ENCODE assay signal across 22 cellular contexts in genomic region chr19:43318203-43318602, GRCh38. TPM values are rescaled to one million over a fixed set of nuclear protein-coding genes. Genes with fewer than 3 reads are reported as not detected.
"Had no signal": no experiment of that assay in that cellular context is flagged by ENCODE, and none has a peak within 500 bp of the region (broad histone marks: within the 10 kb centered on the region; RNA-seq: fewer than 3 reads in every experiment).

No MANE protein-coding gene starts in this region.

- H3K4me1 ChIP-seq: gastrocnemius medialis, left ventricle myocardium inferior, lower lobe of right lung, pancreas, tibial nerve, upper lobe of right lung, vagina had no signal

- FAIRE-seq: endometrium, kidney, pancreas had no signal

- H3K9me3 ChIP-seq: gastrocnemius medialis, left ventricle myocardium inferior, lower lobe of right lung, pancreas, upper lobe of right lung, vagina had no signal

- H3K27me3 ChIP-seq: gastrocnemius medialis, pancreas, tibial nerve, vagina had no signal

- ATAC-seq: esophagus mucosa; gastrocnemius medialis; left cardiac atrium; lower lobe of right lung; pancreas; right cardiac atrium; stimulated activated effector memory CD8-positive, alpha-beta T cell treated with anti-CD3 and anti-CD28 coated beads, Interleukin-12 subunit alpha, Interleukin-12 subunit beta, amount 100 ng/mL, for 72 hours; upper lobe of right lung had no signal

- DNase-seq: effector memory CD4-positive, alpha-beta T cell; gastrocnemius medialis; immature natural killer cell; kidney; left cardiac atrium; left ventricle myocardium inferior; lower lobe of right lung; mesenchymal stem cell; naive B cell; occipital lobe; pancreas; right cardiac atrium; stimulated activated CD4-positive, alpha-beta T cell treated with anti-CD3 and anti-CD28 coated beads, Interleukin-4, amount 100 ng/mL, for 1 hour; stimulated activated CD8-positive, alpha-beta memory T cell treated with anti-CD3 and anti-CD28 coated beads, Interleukin-4, amount 100 ng/mL, for 48 hours; upper lobe of right lung had no signal

- H3K4me3 ChIP-seq: gastrocnemius medialis, left ventricle myocardium inferior, lower lobe of right lung, pancreas, tibial nerve, upper lobe of right lung, vagina had no signal

- H3K36me3 ChIP-seq: gastrocnemius medialis, left ventricle myocardium inferior, lower lobe of right lung, pancreas, tibial nerve, upper lobe of right lung, vagina had no signal

- H3K27ac ChIP-seq: gastrocnemius medialis, left ventricle myocardium inferior, lower lobe of right lung, pancreas, tibial nerve, upper lobe of right lung, vagina had no signal

RNA-seq across cellular contexts. Expression of gene CD177, which starts 35.3 kb away (rescaled TPM):
- total RNA-seq: progenitor cell of endocrine pancreas, vagina had no signal
- polyA plus RNA-seq: immature natural killer cell had no signal

RNA-seq across cellular contexts. Expression of gene PSG9, which starts 48.9 kb away (rescaled TPM):
- total RNA-seq: esophagus mucosa, gastrocnemius medialis, kidney, left cardiac atrium, left ventricle myocardium inferior, lower lobe of right lung, occipital lobe, progenitor cell of endocrine pancreas, right cardiac atrium, temporal lobe, tibial nerve, upper lobe of right lung, vagina had no signal
- polyA plus RNA-seq: immature natural killer cell, right cardiac atrium had no signal
